20 cellular contexts compared by ENCODE assay signal in genomic region chr1:45746922-45747321, GRCh38. TPM values are rescaled to one million over a fixed set of nuclear protein-coding genes. Genes with fewer than 3 reads are reported as not detected.
DNase-seq lines count a peak whose midpoint lies in the region; ATAC-seq and TF ChIP-seq lines count a peak whose summit lies in the region.
"Had no signal": no experiment of that assay in that cellular context is flagged by ENCODE, and none has a peak within 500 bp of the region (broad histone marks: within the 10 kb centered on the region; RNA-seq: fewer than 3 reads in every experiment).

No MANE protein-coding gene starts in this region.

- H3K4me1 Mint-ChIP-seq in activated T-cell treated with anti-CD3 and anti-CD28 coated beads, Interleukin-2, amount 50 U/mL, for 24 hours (ENCODE audit: low read depth) = peaks cover 39% of the 10 kb centered on the region
- H3K4me1 Mint-ChIP-seq in memory B cell (peaks cover 8% of the 10 kb centered on the region), type B pancreatic cell (ENCODE audit: unreplicated experiment) (peaks cover 11% of the 10 kb centered on the region)

- DNase-seq in activated T-cell treated with anti-CD3 and anti-CD28 coated beads, Interleukin-2, amount 50 U/mL, for 24 hours = no peak
- DNase-seq in activated T-cell treated with anti-CD3 and anti-CD28 coated beads, Interleukin-2, amount 50 U/mL, for 1 hour = no peak
- DNase-seq in COR-L47 (lab: John Stamatoyannopoulos, UW) (peak; percentile 23), memory B cell (ENCODE audit: low spot score in 2 of 2) (no peak), type B pancreatic cell (ENCODE audit: extremely low spot score, unreplicated experiment) (no peak), GM13977 (ENCODE audit: low spot score) (no peak), Peyer's patch (no peak)
- DNase-seq: DMS53, Karpas-422, NCI-H1092, NCI-H1417 treated with DMSO at 0.1 percent for 48 hours, NCI-H187, NCI-H2081 treated with DMSO at 0.1 percent for 48 hours, NCI-H2171, NCI-H226, NCI-H510A, NCI-H69, SHP77 treated with DMSO at 0.1 percent for 48 hours had no signal

- in situ Hi-C loops in GM13977 (cut with MboI; ENCODE audit: low pct_unique_long_range_greater_than_20kb, low sequenced_read_pairs, unreplicated experiment) = no loop called here

- H3K36me3 Mint-ChIP-seq in activated T-cell treated with anti-CD3 and anti-CD28 coated beads, Interleukin-2, amount 50 U/mL, for 24 hours (ENCODE audit: low read depth) = peaks cover 34% of the 10 kb centered on the region
- peaks cover 8% of the 10 kb centered on the region for H3K36me3 Mint-ChIP-seq in memory B cell
- peaks cover 6% of the 10 kb centered on the region for H3K36me3 Mint-ChIP-seq in type B pancreatic cell

- no peak overlapping the region for H3K4me3 ChIP-seq in Peyer's patch

- H3K4me1 ChIP-seq in Peyer's patch = peaks cover 0 to 10% (median 0%) of the 10 kb centered on the region in 4 donors

- ATAC-seq in memory B cell (ENCODE audit: low read depth) = no peak
- ATAC-seq: HCT116, Panc1 had no signal

- no peak overlapping the region for H3K4me3 Mint-ChIP-seq in activated T-cell treated with anti-CD3 and anti-CD28 coated beads, Interleukin-2, amount 50 U/mL, for 24 hours
- H3K4me3 Mint-ChIP-seq in memory B cell (no peak overlapping the region), type B pancreatic cell (peak overlapping the region; percentile 11)

- H3K27me3 Mint-ChIP-seq in activated T-cell treated with anti-CD3 and anti-CD28 coated beads, Interleukin-2, amount 50 U/mL, for 24 hours = no peaks in the 10 kb centered on the region
- H3K27me3 Mint-ChIP-seq in memory B cell (no peaks in the 10 kb centered on the region), type B pancreatic cell (no peaks in the 10 kb centered on the region)

- H3K36me3 ChIP-seq in Peyer's patch = peaks cover 0 to 16% (median 0%) of the 10 kb centered on the region in 3 donors

- peak overlapping the region; percentile 27 for H3K27ac Mint-ChIP-seq in activated T-cell treated with anti-CD3 and anti-CD28 coated beads, Interleukin-2, amount 50 U/mL, for 24 hours
- H3K27ac Mint-ChIP-seq in memory B cell (peak overlapping the region; percentile 60), type B pancreatic cell (no peak overlapping the region)

- H3K9me3 ChIP-seq in Peyer's patch = no peaks in the 10 kb centered on the region

- TF ChIP-seq POLR2A in Peyer's patch (IDR thresholded peaks at IDR 0.05) = no peak

- H3K27ac ChIP-seq in Peyer's patch = no peak overlapping the region

- H3K27me3 ChIP-seq in Peyer's patch = no peaks in the 10 kb centered on the region

- no peak for TF ChIP-seq CTCF in type B pancreatic cell (conservative IDR thresholded peaks at IDR 0.05)
- no peak for TF ChIP-seq CTCF in GM13977 (IDR thresholded peaks at IDR 0.05; ENCODE audit: extremely low read depth, insufficient read depth, missing control alignments)
- no peak for TF ChIP-seq CTCF in Peyer's patch (IDR thresholded peaks at IDR 0.05)

- H3K9me3 Mint-ChIP-seq in activated T-cell treated with anti-CD3 and anti-CD28 coated beads, Interleukin-2, amount 50 U/mL, for 24 hours = no peaks in the 10 kb centered on the region
- no peaks in the 10 kb centered on the region for H3K9me3 Mint-ChIP-seq in memory B cell
- H3K9me3 Mint-ChIP-seq in type B pancreatic cell = no peaks in the 10 kb centered on the region

RNA-seq across cellular contexts. Expression of gene IPP, which starts 3.5 kb away (rescaled TPM):
- total RNA-seq in type B pancreatic cell (ENCODE audit: low replicate concordance) (18.2 and 21.0 TPM in 2 replicates), Peyer's patch (10 to 100 TPM in 3 of 4 donors, 1 to 10 TPM in 1; 8.9 to 17.2 (median 12.1) TPM)

RNA-seq across cellular contexts. Expression of gene MAST2, which starts 56.5 kb away (rescaled TPM):
- total RNA-seq in type B pancreatic cell (ENCODE audit: low replicate concordance) (25.1 and 38.1 TPM in 2 replicates), Peyer's patch (100 to 1,000 TPM in 3 of 4 donors, 10 to 100 TPM in 1; 75.9 to 249 (median 134) TPM)

RNA-seq across cellular contexts. Expression of gene TMEM69, which starts 58.9 kb away (rescaled TPM):
- total RNA-seq in type B pancreatic cell (ENCODE audit: low replicate concordance) (26.0 and 39.3 TPM in 2 replicates), Peyer's patch (10 to 100 TPM in 3 of 4 donors, 1 to 10 TPM in 1; 6.6 to 27.5 (median 22.8) TPM)
